ENCODE assay signal across 8 cellular contexts in genomic region chr10:14010083-14010551, GRCh38.
DNase-seq lines count a peak whose midpoint lies in the region; ATAC-seq and TF ChIP-seq lines count a peak whose summit lies in the region.

No MANE protein-coding gene starts in this region.

- H3K9me3 Mint-ChIP-seq in Calu3 (ENCODE audit: low read depth, unreplicated experiment) (no peaks in the 10 kb centered on the region), naive B cell (peaks cover 0 to 7% (median 0%) of the 10 kb centered on the region in 7 donors)

- H3K27ac ChIP-seq in mammary epithelial cell (ENCODE audit: insufficient read depth, low read depth, low read length) = peak overlapping the region; percentile 76
- H3K27ac ChIP-seq in body of pancreas = peak overlapping the region in 1 of 4 donors; percentile 57

- ATAC-seq in HG03378 (IDR thresholded peaks at IDR 0.05; ENCODE audit: unreplicated experiment) = peak; percentile 26
- no peak for ATAC-seq in naive B cell (ENCODE audit: low read depth in 2 of 2)
- ATAC-seq in GM18517 (IDR thresholded peaks at IDR 0.05; ENCODE audit: unreplicated experiment) = no peak
- ATAC-seq in body of pancreas = no peak

- H3K27ac Mint-ChIP-seq in Calu3 (ENCODE audit: unreplicated experiment) = peak overlapping the region; percentile 80
- peak overlapping the region in 4 of 6 donors; percentile 24 to 73 (median 56) for H3K27ac Mint-ChIP-seq in naive B cell

- H3K36me3 ChIP-seq in mammary epithelial cell (ENCODE audit: insufficient read depth, low read length) = no peaks in the 10 kb centered on the region
- no peaks in the 10 kb centered on the region for H3K36me3 ChIP-seq in body of pancreas (replicated peaks in 1 of 2; ENCODE audit: insufficient read depth in 1 of 2, low read depth in 2 of 2)

- intact Hi-C loops in Calu3 (cut with micrococcal nuclease; ENCODE audit: unreplicated experiment) (no loop called here), mammary epithelial cell (cut with micrococcal nuclease) (no loop called here), body of pancreas (cut with DNase I) (no loop called here)

- TF ChIP-seq CTCF in Calu3 (IDR thresholded peaks at IDR 0.05; ENCODE audit: unreplicated experiment) = no peak
- no peak for TF ChIP-seq CTCF in mammary epithelial cell (conservative IDR thresholded peaks at IDR 0.05 in 1 of 2, IDR thresholded peaks at IDR 0.05 in 1 of 2; ENCODE audit: extremely low read depth in 1 of 2, insufficient read depth in 1 of 2, low read depth in 1 of 2, low read length in 2 of 2)
- no peak for TF ChIP-seq CTCF in body of pancreas (IDR thresholded peaks at IDR 0.05)

- H3K4me2 ChIP-seq in mammary epithelial cell (ENCODE audit: insufficient read depth, low read depth, low read length) = peak overlapping the region; percentile 86

- peak overlapping the region; percentile 24 to 35 (median 35) for H3K4me3 ChIP-seq in mammary epithelial cell (replicated peaks in 1 of 3; ENCODE audit: insufficient read depth in 1 of 3, low read depth in 2 of 3, low read length in 3 of 3)
- H3K4me3 ChIP-seq in body of pancreas = no peak overlapping the region

- H3K4me1 Mint-ChIP-seq in Calu3 (ENCODE audit: low read depth, unreplicated experiment) = peaks cover 14% of the 10 kb centered on the region
- H3K4me1 Mint-ChIP-seq in naive B cell = peaks cover 14 to 31% (median 15%) of the 10 kb centered on the region in 3 donors

- 14% methylated on average over 5 of the region's 6 CpGs for WGBS in mammary epithelial cell (ENCODE audit: low coverage, missing lambda C conversion rate)
- 43 to 57% methylated on average over 6 of the region's 6 CpGs for WGBS in body of pancreas, 2 donors

- H3K27me3 Mint-ChIP-seq in Calu3 (ENCODE audit: unreplicated experiment) (peaks cover 79% of the 10 kb centered on the region), naive B cell (peaks cover 32 to 64% (median 54%) of the 10 kb centered on the region in 3 donors)

- no peak for TF ChIP-seq POLR2A in body of pancreas (IDR thresholded peaks at IDR 0.05)

- H3K36me3 Mint-ChIP-seq in Calu3 (ENCODE audit: insufficient read depth, unreplicated experiment) (peaks cover 7% of the 10 kb centered on the region), naive B cell (no peaks in the 10 kb centered on the region)

- H3K27me3 ChIP-seq in mammary epithelial cell (ENCODE audit: insufficient read depth, low read length) (no peaks in the 10 kb centered on the region), body of pancreas (no peaks in the 10 kb centered on the region)

- H3K9ac ChIP-seq in mammary epithelial cell (ENCODE audit: insufficient read depth, low read length) = peak overlapping the region; percentile 81

- H3K9me3 ChIP-seq in mammary epithelial cell (replicated peaks; ENCODE audit: insufficient read depth, low read length) = no peaks in the 10 kb centered on the region
- H3K9me3 ChIP-seq in body of pancreas = no peaks in the 10 kb centered on the region

- H3K4me3 Mint-ChIP-seq in Calu3 (ENCODE audit: low read depth, unreplicated experiment) = peak overlapping the region; percentile 73
- H3K4me3 Mint-ChIP-seq in naive B cell = peak overlapping the region; percentile 46 to 90 (median 78)

- in situ Hi-C loops in mammary epithelial cell (cut with MboI; ENCODE audit: low sequenced_read_pairs in 2 of 2) = no loop called here

- H3K4me1 ChIP-seq in mammary epithelial cell (ENCODE audit: insufficient read depth, low read length) = peaks cover 22% of the 10 kb centered on the region
- H3K4me1 ChIP-seq in body of pancreas = peaks cover 5% of the 10 kb centered on the region

- dilution Hi-C loops in mammary epithelial cell (cut with HindIII; ENCODE audit: low sequenced_read_pairs) = no loop called here

- no peaks in the 10 kb centered on the region for H4K20me1 ChIP-seq in mammary epithelial cell (ENCODE audit: insufficient read depth, low read length)

- no TSS peak for BruUV-seq in Calu3 (replicated peaks; lab: Mats Ljungman, UMichigan)
- no TSS peak for BruUV-seq in mammary epithelial cell (replicated peaks; lab: Mats Ljungman, UMichigan)

- DNase-seq in Calu3 (no peak), mammary epithelial cell (peak; percentile 19), naive B cell (no peak), NCI-H1436 (lab: John Stamatoyannopoulos, UW) (no peak), NCI-H345 (lab: John Stamatoyannopoulos, UW) (no peak), body of pancreas (no peak)

- H3K79me2 ChIP-seq in mammary epithelial cell (ENCODE audit: insufficient read depth, low read length) = no peaks in the 10 kb centered on the region

- CTCF ChIA-PET in Calu3 (lab: Charles Lee) = interaction anchor here (0.9 kb wide), 1 partner anchor 129 kb away, joined by 3 read pairs; no protein-coding TSS in a partner anchor
- CTCF ChIA-PET in mammary epithelial cell (lab: Charles Lee; ENCODE audit: low non-redundant PET) = interaction anchor here (0.7 kb wide), 1 partner anchor 32 kb away, joined by 4 read pairs; no protein-coding TSS in a partner anchor

- H2AFZ ChIP-seq in mammary epithelial cell (ENCODE audit: low read depth, low read length) = peak overlapping the region; percentile 97

Comparison
In these comparisons a context has a peak if more than half of its experiments do, and no peak if none do; other contexts are left out.
1. H3K4me3 ChIP-seq: peak in mammary epithelial cell (3 of 3); none in body of pancreas (0 of 2).